In the genomic region with DNA sequence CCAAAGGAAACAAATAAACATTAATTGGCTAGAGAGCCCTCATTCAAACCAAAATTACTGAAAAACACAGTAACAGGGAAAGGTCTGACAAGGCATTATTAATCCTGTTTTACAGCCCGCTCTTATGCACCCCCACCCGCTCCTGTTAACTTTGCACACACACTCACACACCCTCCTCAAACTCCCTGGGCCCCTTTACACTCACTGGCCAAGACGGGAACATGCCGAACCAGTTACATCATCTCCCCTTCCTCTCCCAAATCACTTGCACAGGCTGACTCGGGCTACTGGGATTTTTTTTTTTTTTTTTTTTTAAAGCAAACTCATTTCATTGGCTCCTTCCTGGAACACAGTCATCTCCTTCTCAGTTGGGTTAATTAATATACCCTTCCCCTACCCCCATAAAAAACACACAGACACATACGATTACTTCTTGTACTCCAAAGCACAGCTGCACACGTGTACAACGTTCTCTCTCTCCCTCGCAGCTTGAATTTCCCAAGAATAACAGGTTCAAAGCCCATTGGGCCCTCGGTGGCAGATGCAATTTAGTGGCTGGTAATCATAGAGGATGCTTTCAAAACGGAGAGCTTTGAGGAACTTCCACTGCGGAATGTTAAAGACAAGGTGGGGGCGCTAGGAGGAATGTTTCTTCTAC, we compare ENCODE assay signal across 1 cellular context.
TF ChIP-seq lines count a peak whose summit lies in the region.

No MANE protein-coding gene starts in this region.

TF ChIP-seq in HEK293, 187 proteins besides CTCF, POLR2A, EP300 and RAD21 (continued from another document):
- TF ChIP-seq, protein P1, sequence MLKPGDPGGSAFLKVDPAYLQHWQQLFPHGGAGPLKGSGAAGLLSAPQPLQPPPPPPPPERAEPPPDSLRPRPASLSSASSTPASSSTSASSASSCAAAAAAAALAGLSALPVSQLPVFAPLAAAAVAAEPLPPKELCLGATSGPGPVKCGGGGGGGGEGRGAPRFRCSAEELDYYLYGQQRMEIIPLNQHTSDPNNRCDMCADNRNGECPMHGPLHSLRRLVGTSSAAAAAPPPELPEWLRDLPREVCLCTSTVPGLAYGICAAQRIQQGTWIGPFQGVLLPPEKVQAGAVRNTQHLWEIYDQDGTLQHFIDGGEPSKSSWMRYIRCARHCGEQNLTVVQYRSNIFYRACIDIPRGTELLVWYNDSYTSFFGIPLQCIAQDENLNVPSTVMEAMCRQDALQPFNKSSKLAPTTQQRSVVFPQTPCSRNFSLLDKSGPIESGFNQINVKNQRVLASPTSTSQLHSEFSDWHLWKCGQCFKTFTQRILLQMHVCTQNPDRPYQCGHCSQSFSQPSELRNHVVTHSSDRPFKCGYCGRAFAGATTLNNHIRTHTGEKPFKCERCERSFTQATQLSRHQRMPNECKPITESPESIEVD (tag by site-specific recombination; IDR thresholded peaks at IDR 0.05): peak; percentile 35; the same call in 1 of the 2 replicates
- TF ChIP-seq ZNF292 (tag by site-specific recombination; IDR thresholded peaks at IDR 0.05; ENCODE audit: borderline replicate concordance, low read depth) (no peak), ZNF302 (tag by site-specific recombination; IDR thresholded peaks at IDR 0.05; ENCODE audit: low read depth) (no peak), ZNF555 (tag by site-specific recombination; conservative IDR thresholded peaks at IDR 0.05) (no peak), ZNF626 (tag by site-specific recombination; IDR thresholded peaks at IDR 0.05) (no peak), ZNF24 (tag by site-specific recombination; IDR thresholded peaks at IDR 0.05) (no peak)
- TF ChIP-seq, protein P2, sequence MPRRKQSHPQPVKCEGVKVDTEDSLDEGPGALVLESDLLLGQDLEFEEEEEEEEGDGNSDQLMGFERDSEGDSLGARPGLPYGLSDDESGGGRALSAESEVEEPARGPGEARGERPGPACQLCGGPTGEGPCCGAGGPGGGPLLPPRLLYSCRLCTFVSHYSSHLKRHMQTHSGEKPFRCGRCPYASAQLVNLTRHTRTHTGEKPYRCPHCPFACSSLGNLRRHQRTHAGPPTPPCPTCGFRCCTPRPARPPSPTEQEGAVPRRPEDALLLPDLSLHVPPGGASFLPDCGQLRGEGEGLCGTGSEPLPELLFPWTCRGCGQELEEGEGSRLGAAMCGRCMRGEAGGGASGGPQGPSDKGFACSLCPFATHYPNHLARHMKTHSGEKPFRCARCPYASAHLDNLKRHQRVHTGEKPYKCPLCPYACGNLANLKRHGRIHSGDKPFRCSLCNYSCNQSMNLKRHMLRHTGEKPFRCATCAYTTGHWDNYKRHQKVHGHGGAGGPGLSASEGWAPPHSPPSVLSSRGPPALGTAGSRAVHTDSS (tag by site-specific recombination; IDR thresholded peaks at IDR 0.05): no peak
